ENCODE assay signal across 8 cellular contexts in genomic region chr9:19161257-19162025, GRCh38. TPM values are rescaled to one million over a fixed set of nuclear protein-coding genes. Genes with fewer than 3 reads are reported as not detected.
A peak's percentile ranks its signal among the peaks of the same experiment; 100 is the strongest.
DNase-seq lines count a peak whose midpoint lies in the region; ATAC-seq and TF ChIP-seq lines count a peak whose summit lies in the region.

No MANE protein-coding gene starts in this region.

- H3K4me1 ChIP-seq in uterus = no peaks in the 10 kb centered on the region

- TF ChIP-seq CTCF in AG09309 (IDR thresholded peaks at IDR 0.05; ENCODE audit: control insufficient read depth, insufficient read depth, low read depth, low read length, missing control alignments) (no peak), choroid plexus epithelial cell (conservative IDR thresholded peaks at IDR 0.05; ENCODE audit: low read depth, low read length) (no peak), uterus (IDR thresholded peaks at IDR 0.05) (no peak)

- DNase-seq in AG09309 (ENCODE audit: low read depth) (peak; percentile 97), choroid plexus epithelial cell (ENCODE audit: low read depth) (peak; percentile 99), mucosa of gallbladder (ENCODE audit: low spot score) (peak; percentile 86), uterus (peak; percentile 60 to 81), NCI-H1930 (lab: John Stamatoyannopoulos, UW) (no peak)

- peak overlapping the region; percentile 86 for H3K27ac Mint-ChIP-seq in T-helper 1 cell treated with Interleukin-12 subunit alpha and Interleukin-12 subunit beta and Interleukin-4 antibody, amounts not matched to agents 30 μg/mL and 1 μg/mL, for 36 hours

- TF ChIP-seq POLR2A in uterus (IDR thresholded peaks at IDR 0.05) = no peak

- no peaks in the 10 kb centered on the region for H3K27me3 Mint-ChIP-seq in T-helper 1 cell treated with Interleukin-12 subunit alpha and Interleukin-12 subunit beta and Interleukin-4 antibody, amounts not matched to agents 30 μg/mL and 1 μg/mL, for 36 hours (ENCODE audit: low read depth)

- H3K36me3 Mint-ChIP-seq in T-helper 1 cell treated with Interleukin-12 subunit alpha and Interleukin-12 subunit beta and Interleukin-4 antibody, amounts not matched to agents 30 μg/mL and 1 μg/mL, for 36 hours (ENCODE audit: low read depth) = peaks cover 1% of the 10 kb centered on the region

- H3K27ac ChIP-seq in uterus = peak overlapping the region; percentile 49 to 80

- intact Hi-C loops in uterus (cut with DNase I; ENCODE audit: low total_unique reads) = no loop called here

- no peaks in the 10 kb centered on the region for H3K36me3 ChIP-seq in uterus

- no peaks in the 10 kb centered on the region for H3K27me3 ChIP-seq in uterus

- H3K4me1 Mint-ChIP-seq in T-helper 1 cell treated with Interleukin-12 subunit alpha and Interleukin-12 subunit beta and Interleukin-4 antibody, amounts not matched to agents 30 μg/mL and 1 μg/mL, for 36 hours (ENCODE audit: low read depth) = peaks cover 20% of the 10 kb centered on the region

- ATAC-seq in GM18909 (IDR thresholded peaks at IDR 0.05; ENCODE audit: poor library complexity, unreplicated experiment) (peak; percentile 89), HG03460 (IDR thresholded peaks at IDR 0.05; ENCODE audit: unreplicated experiment) (peak; percentile 93)

- H3K9me3 Mint-ChIP-seq in T-helper 1 cell treated with Interleukin-12 subunit alpha and Interleukin-12 subunit beta and Interleukin-4 antibody, amounts not matched to agents 30 μg/mL and 1 μg/mL, for 36 hours = no peaks in the 10 kb centered on the region

- H3K9me3 ChIP-seq in uterus = no peaks in the 10 kb centered on the region

- H3K4me3 ChIP-seq in AG09309 (ENCODE audit: control insufficient read depth, low read depth, low read length) = no peak overlapping the region
- H3K4me3 ChIP-seq in choroid plexus epithelial cell (ENCODE audit: low read depth, low read length) = no peak overlapping the region
- H3K4me3 ChIP-seq in uterus = no peak overlapping the region

- peak overlapping the region; percentile 26 for H3K4me3 Mint-ChIP-seq in T-helper 1 cell treated with Interleukin-12 subunit alpha and Interleukin-12 subunit beta and Interleukin-4 antibody, amounts not matched to agents 30 μg/mL and 1 μg/mL, for 36 hours

RNA-seq across cellular contexts. Expression of gene PLIN2, which starts 34.1 kb away (rescaled TPM):
- total RNA-seq in mucosa of gallbladder (82.2 TPM), uterus (100 to 1,000 TPM in 2 of 4 donors, 10 to 100 TPM in 2; 14.1 to 188 (median 91.8) TPM)

RNA-seq across cellular contexts. Expression of gene HAUS6, which starts 58.7 kb away (rescaled TPM):
- 7.3 TPM for total RNA-seq in mucosa of gallbladder
- total RNA-seq in uterus = 10 to 100 TPM in 3 of 4 donors, 1 to 10 TPM in 1; 1.5 to 26.0 (median 14.4) TPM

Comparison
In these comparisons a context has a peak if more than half of its experiments do, and no peak if none do; other contexts are left out.
1. DNase-seq: peak in AG09309 (single experiment), choroid plexus epithelial cell (single experiment), mucosa of gallbladder (single experiment) and uterus (2 of 2); none in NCI-H1930 (0 of 2).